In the genomic region with DNA sequence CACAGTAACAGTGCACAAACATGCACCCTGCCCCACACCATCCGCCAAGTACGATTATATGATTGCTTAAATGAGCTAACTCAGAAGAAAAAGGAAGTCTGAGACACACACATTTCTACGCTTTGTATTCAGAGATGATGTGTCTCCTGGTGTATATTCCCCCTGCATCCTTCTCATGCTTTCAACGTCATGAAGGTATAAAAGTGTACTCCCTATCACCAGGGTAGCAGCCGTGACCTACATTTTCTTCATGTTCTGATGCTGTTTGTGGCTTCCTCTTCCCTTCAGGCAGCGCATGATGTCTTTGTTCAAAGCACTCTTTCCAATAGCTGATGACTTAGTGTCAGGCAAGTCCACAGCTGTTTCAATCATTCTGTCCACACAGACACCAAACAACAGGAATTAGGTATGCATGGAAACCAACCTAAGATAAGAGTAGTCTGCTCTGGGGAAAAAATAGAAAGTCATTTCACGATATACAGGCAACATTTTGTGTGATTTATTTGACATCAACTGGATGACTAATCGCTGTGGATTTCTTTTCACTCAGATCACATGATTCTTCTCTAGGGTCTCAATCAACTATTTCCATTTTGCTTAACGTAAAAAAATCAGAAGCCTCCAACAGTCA, we compare ENCODE assay signal across 8 cellular contexts.
DNase-seq lines count a peak whose midpoint lies in the region; TF ChIP-seq lines count a peak whose summit lies in the region.

No MANE protein-coding gene starts in this region.

- H3K36me3 Mint-ChIP-seq in dendritic cell treated with granulocyte-macrophage colony-stimulating factor and Interleukin-4, amounts not matched to agents 40 ng/mL and 50 ng/mL, for 4 days (ENCODE audit: low read depth): no peaks in the 10 kb centered on the region
- H3K36me3 Mint-ChIP-seq in osteocyte (ENCODE audit: unreplicated experiment): no peaks in the 10 kb centered on the region

- H3K27me3 Mint-ChIP-seq in dendritic cell treated with granulocyte-macrophage colony-stimulating factor and Interleukin-4, amounts not matched to agents 40 ng/mL and 50 ng/mL, for 4 days: no peaks in the 10 kb centered on the region
- H3K27me3 Mint-ChIP-seq in osteocyte (ENCODE audit: unreplicated experiment): no peaks in the 10 kb centered on the region

- H3K27ac Mint-ChIP-seq in dendritic cell treated with granulocyte-macrophage colony-stimulating factor and Interleukin-4, amounts not matched to agents 40 ng/mL and 50 ng/mL, for 4 days: peak overlapping the region; percentile 72
- H3K27ac Mint-ChIP-seq in osteocyte (ENCODE audit: unreplicated experiment): peak overlapping the region; percentile 80

- TF ChIP-seq CTCF in osteocyte (IDR thresholded peaks at IDR 0.05) (no peak), vagina (IDR thresholded peaks at IDR 0.05) (no peak)

- H3K36me3 ChIP-seq in vagina: no peaks in the 10 kb centered on the region

- peaks cover 26% of the 10 kb centered on the region for H3K9me3 Mint-ChIP-seq in dendritic cell treated with granulocyte-macrophage colony-stimulating factor and Interleukin-4, amounts not matched to agents 40 ng/mL and 50 ng/mL, for 4 days
- H3K9me3 Mint-ChIP-seq in osteocyte (ENCODE audit: unreplicated experiment): no peaks in the 10 kb centered on the region

- H3K27ac ChIP-seq in vagina: no peak overlapping the region

- TF ChIP-seq POLR2A in vagina (IDR thresholded peaks at IDR 0.05): no peak

- intact Hi-C loops in dendritic cell treated with granulocyte-macrophage colony-stimulating factor and Interleukin-4, amounts not matched to agents 40 ng/mL and 50 ng/mL, for 4 days (cut with micrococcal nuclease): no loop called here
- intact Hi-C loops in vagina (cut with DNase I): no loop called here

- no peak overlapping the region for H3K4me3 ChIP-seq in vagina

- peaks cover 45% of the 10 kb centered on the region for H3K4me1 Mint-ChIP-seq in dendritic cell treated with granulocyte-macrophage colony-stimulating factor and Interleukin-4, amounts not matched to agents 40 ng/mL and 50 ng/mL, for 4 days (ENCODE audit: low read depth)
- H3K4me1 Mint-ChIP-seq in osteocyte (ENCODE audit: unreplicated experiment): peaks cover 24% of the 10 kb centered on the region

- no peaks in the 10 kb centered on the region for H3K27me3 ChIP-seq in vagina

- peak; percentile 25 for DNase-seq in HS-5 (ENCODE audit: low read depth)
- peak in 3 of 4 experiments; percentile 7 to 19 (median 19) for DNase-seq in activated CD4-positive, CD25-positive, alpha-beta regulatory T cell (lab: John Stamatoyannopoulos, UW)
- no peak for DNase-seq in osteocyte (ENCODE audit: extremely low spot score, unreplicated experiment)
- no peak for DNase-seq in iPS-NIHi11 (ENCODE audit: low spot score)
- DNase-seq in D341Med (ENCODE audit: low spot score): no peak
- no peak for DNase-seq in DMS79 treated with DMSO at 0.1 percent for 48 hours (lab: John Stamatoyannopoulos, UW)
- no peak for DNase-seq in vagina (ENCODE audit: extremely low spot score in 2 of 2)

- peaks cover 27% of the 10 kb centered on the region for H3K4me1 ChIP-seq in vagina

- no peaks in the 10 kb centered on the region for H3K9me3 ChIP-seq in vagina

- no peak overlapping the region for H3K4me3 Mint-ChIP-seq in dendritic cell treated with granulocyte-macrophage colony-stimulating factor and Interleukin-4, amounts not matched to agents 40 ng/mL and 50 ng/mL, for 4 days
- no peak overlapping the region for H3K4me3 Mint-ChIP-seq in osteocyte (ENCODE audit: unreplicated experiment)

Comparison
In these comparisons a context has a peak if more than half of its experiments do, and no peak if none do; other contexts are left out.
1. DNase-seq: peak in HS-5 (single experiment) and activated CD4-positive, CD25-positive, alpha-beta regulatory T cell (3 of 4); none in osteocyte (single experiment), iPS-NIHi11 (single experiment), D341Med (single experiment), DMS79 treated with DMSO at 0.1 percent for 48 hours (single experiment) and vagina (0 of 2).